Comparison of ENCODE assay signal across 8 cellular contexts in the genomic region with DNA sequence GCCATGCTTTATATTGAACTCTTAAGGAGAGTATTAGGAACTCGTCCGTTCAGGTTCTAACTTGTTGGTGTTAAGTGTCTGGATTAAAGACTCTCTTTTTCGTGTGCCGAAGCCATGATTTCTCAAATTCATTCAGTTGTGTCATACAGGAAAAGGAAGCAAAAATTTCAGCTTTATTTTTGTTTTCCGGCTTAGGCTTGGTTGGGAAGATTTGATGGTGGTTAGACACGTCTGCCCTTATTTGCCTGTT. TPM values are rescaled to one million over a fixed set of nuclear protein-coding genes. Genes with fewer than 3 reads are reported as not detected.
DNase-seq lines count a peak whose midpoint lies in the region; ATAC-seq and TF ChIP-seq lines count a peak whose summit lies in the region.

No MANE protein-coding gene starts in this region.

- no peak for DNase-seq in CD8-positive, alpha-beta T cell
- DNase-seq in IMR-90, result peak; percentile 20
- peak; percentile 50 for DNase-seq in mammary epithelial cell
- no peak for DNase-seq in omental fat pad (ENCODE audit: low spot score)
- no peak for DNase-seq in COR-L47 (lab: John Stamatoyannopoulos, UW)

- H3K36me3 ChIP-seq in CD8-positive, alpha-beta T cell (ENCODE audit: insufficient read depth, low read length), result peaks cover 5% of the 10 kb centered on the region
- H3K36me3 ChIP-seq in IMR-90 (ENCODE audit: control insufficient read depth, insufficient read depth, low read length) (peaks cover 26% of the 10 kb centered on the region), mammary epithelial cell (ENCODE audit: insufficient read depth, low read length) (peaks cover 3% of the 10 kb centered on the region), mesodermal cell (ENCODE audit: control insufficient read depth, insufficient read depth, low read length) (peaks cover 28% of the 10 kb centered on the region)

- peaks cover 50% of the 10 kb centered on the region for H3K4me1 Mint-ChIP-seq in CD8-positive, alpha-beta T cell (ENCODE audit: low read depth)

- no peak overlapping the region for H2AFZ ChIP-seq in IMR-90 (replicated peaks; ENCODE audit: low read length, poor library complexity)
- no peak overlapping the region for H2AFZ ChIP-seq in mammary epithelial cell (ENCODE audit: low read depth, low read length)

- no peak for TF ChIP-seq CTCF in CD8-positive, alpha-beta T cell (IDR thresholded peaks at IDR 0.05)
- no peak for TF ChIP-seq CTCF in IMR-90 (conservative IDR thresholded peaks at IDR 0.05; ENCODE audit: low read depth, low read length)
- no peak for TF ChIP-seq CTCF in mammary epithelial cell (conservative IDR thresholded peaks at IDR 0.05 in 1 of 2, IDR thresholded peaks at IDR 0.05 in 1 of 2; ENCODE audit: extremely low read depth in 1 of 2, insufficient read depth in 1 of 2, low read depth in 1 of 2, low read length in 2 of 2)
- TF ChIP-seq CTCF in omental fat pad (IDR thresholded peaks at IDR 0.05), result no peak

- no peak overlapping the region for H4K91ac ChIP-seq in IMR-90 (ENCODE audit: insufficient read depth, low read depth, low read length)

- peak overlapping the region; percentile 93; the same call in 1 of the 2 replicates for H3K9ac ChIP-seq in IMR-90 (ENCODE audit: low read depth, low read length)
- peak overlapping the region; percentile 86 for H3K9ac ChIP-seq in mammary epithelial cell (ENCODE audit: insufficient read depth, low read length)

- H2BK5ac ChIP-seq in IMR-90 (ENCODE audit: low read depth, low read length, poor library complexity, severe bottlenecking), result peak overlapping the region; percentile 51

- H3K56ac ChIP-seq in IMR-90 (ENCODE audit: extremely low read depth, insufficient read depth, low read length), result peak overlapping the region; percentile 64; the same call in 1 of the 2 replicates

- H3K14ac ChIP-seq in IMR-90 (replicated peaks; ENCODE audit: low read depth, low read length), result peak overlapping the region; percentile 4

- H3K36me3 Mint-ChIP-seq in CD8-positive, alpha-beta T cell, result peaks cover 23% of the 10 kb centered on the region

- peak; percentile 7 for ATAC-seq in CD8-positive, alpha-beta T cell
- ATAC-seq in IMR-90 (ENCODE audit: low read depth), result no peak
- ATAC-seq in omental fat pad (ENCODE audit: low FRiP score), result no peak
- ATAC-seq in HG02938 (IDR thresholded peaks at IDR 0.05; ENCODE audit: unreplicated experiment), result no peak
- ATAC-seq in HG02588 (IDR thresholded peaks at IDR 0.05; ENCODE audit: unreplicated experiment), result no peak

- peak overlapping the region; percentile 73; the same call in 1 of the 2 replicates for H3K23ac ChIP-seq in IMR-90 (ENCODE audit: low read depth, low read length)

- H2BK20ac ChIP-seq in IMR-90 (ENCODE audit: low read depth, low read length), result no peak overlapping the region

- H3K9me1 ChIP-seq in IMR-90 (ENCODE audit: insufficient read depth, low read length), result peaks cover 16% of the 10 kb centered on the region

- no peak overlapping the region for H4K5ac ChIP-seq in IMR-90 (ENCODE audit: low read depth, low read length)

- peak overlapping the region; percentile 65 for H3K27ac ChIP-seq in CD8-positive, alpha-beta T cell (ENCODE audit: low read depth, low read length)
- H3K27ac ChIP-seq in IMR-90 (ENCODE audit: insufficient read depth, low read length) (0 out of 2 replicates have a peak overlapping the region, but pooled peaks have one; percentile 3), mammary epithelial cell (ENCODE audit: insufficient read depth, low read depth, low read length) (peak overlapping the region; percentile 73), mesodermal cell (ENCODE audit: low read depth, low read length, severe bottlenecking) (peak overlapping the region; percentile 3)

- intact Hi-C loops in CD8-positive, alpha-beta T cell (cut with DNase I, micrococcal nuclease), result loop anchor here (1.0 to 10.0 kb wide), 8 partner anchors 31 to 271 kb away; a partner anchor contains a TSS
- intact Hi-C loops in IMR-90 (cut with micrococcal nuclease) (loop anchor here (2.0 kb wide), 1 partner anchor 161 kb away; no protein-coding TSS in a partner anchor), mammary epithelial cell (cut with micrococcal nuclease) (loop anchor here (2.0 kb wide), 1 partner anchor 15 kb away; no protein-coding TSS in a partner anchor)

- BruUV-seq in IMR-90 (replicated peaks; lab: Mats Ljungman, UMichigan), result no TSS peak
- BruUV-seq in mammary epithelial cell (replicated peaks; lab: Mats Ljungman, UMichigan), result no TSS peak

- no CpG with 5 or more reads among the region's 6 CpGs for WGBS in IMR-90 (ENCODE audit: extremely low coverage in 2 of 2, insufficient read length in 1 of 2), 2 experiments
- WGBS in mammary epithelial cell (ENCODE audit: low coverage, missing lambda C conversion rate), result 0% methylated on average over 6 of the region's 6 CpGs
- 10 to 22% methylated on average over 2 to 3 of the region's 6 CpGs for WGBS in mesodermal cell (ENCODE audit: insufficient coverage in 2 of 2), 2 experiments

- POLR2A ChIA-PET in CD8-positive, alpha-beta T cell (lab: Charles Lee), result interaction anchor here (1.1 to 2.5 kb wide), 4 partner anchors 31 to 375 kb away, joined by 3 to 10 read pairs (median 4); a partner anchor contains a TSS
- POLR2A ChIA-PET in IMR-90 (lab: Charles Lee; ENCODE audit: unreplicated experiment), result interaction anchor here (0.6 to 0.7 kb wide), 2 partner anchors 12 to 16 kb away, joined by 3 read pairs; no protein-coding TSS in a partner anchor

- no peak overlapping the region for H4K8ac ChIP-seq in IMR-90 (ENCODE audit: low read depth in 2 of 2, low read length in 2 of 2)

- peak overlapping the region; percentile 95 for H3K4me3 Mint-ChIP-seq in CD8-positive, alpha-beta T cell

- in situ Hi-C loops in IMR-90 (cut with MboI; ENCODE audit: low sequenced_read_pairs), result no loop called here
- in situ Hi-C loops in mammary epithelial cell (cut with MboI; ENCODE audit: low sequenced_read_pairs in 2 of 2), result no loop called here

- no peaks in the 10 kb centered on the region for H3K27me3 ChIP-seq in CD8-positive, alpha-beta T cell (ENCODE audit: insufficient read depth, low read length)
- H3K27me3 ChIP-seq in IMR-90 (ENCODE audit: control insufficient read depth, insufficient read depth, low read length), result no peaks in the 10 kb centered on the region
- no peaks in the 10 kb centered on the region for H3K27me3 ChIP-seq in mammary epithelial cell (ENCODE audit: insufficient read depth, low read length)

- TF ChIP-seq POLR2A in IMR-90 (IDR thresholded peaks at IDR 0.05; ENCODE audit: low read depth, low read length), result no peak

- no peak for TF ChIP-seq RAD21 in IMR-90 (IDR thresholded peaks at IDR 0.05; ENCODE audit: low read length)

- peaks cover 6 to 59% of the 10 kb centered on the region in 2 experiments; a peak in 3 of 4 replicates for H3K79me1 ChIP-seq in IMR-90 (ENCODE audit: low read depth in 1 of 2, low read length in 2 of 2)

- no peak overlapping the region for H3K4ac ChIP-seq in IMR-90 (ENCODE audit: low read depth, low read length)

- no peak overlapping the region for H2BK120ac ChIP-seq in IMR-90 (ENCODE audit: low read depth, low read length)

- peak overlapping the region; percentile 62 for H3K4me3 ChIP-seq in CD8-positive, alpha-beta T cell (ENCODE audit: low read depth, low read length)
- H3K4me3 ChIP-seq in IMR-90 (ENCODE audit: insufficient read depth, low read depth, low read length) (peak overlapping the region; percentile 86), mammary epithelial cell (replicated peaks in 1 of 3; ENCODE audit: insufficient read depth in 1 of 3, low read depth in 2 of 3, low read length in 3 of 3) (peak overlapping the region; percentile 65 to 97 (median 85)), mesodermal cell (ENCODE audit: extremely low read depth, insufficient read depth, low read length, poor library complexity, severe bottlenecking) (peak overlapping the region; percentile 62)

- peaks cover 76% of the 10 kb centered on the region for H4K20me1 ChIP-seq in IMR-90 (ENCODE audit: insufficient read depth, low read length)
- H4K20me1 ChIP-seq in mammary epithelial cell (ENCODE audit: insufficient read depth, low read length), result peaks cover 2% of the 10 kb centered on the region

- peak overlapping the region; percentile 14; the same call in 1 of the 2 replicates for H3K18ac ChIP-seq in IMR-90 (ENCODE audit: low read depth, low read length)

- H3K9me3 ChIP-seq in CD8-positive, alpha-beta T cell (ENCODE audit: low read length), result no peaks in the 10 kb centered on the region
- H3K9me3 ChIP-seq in IMR-90 (ENCODE audit: control insufficient read depth, insufficient read depth, low read length) (no peaks in the 10 kb centered on the region), mammary epithelial cell (replicated peaks; ENCODE audit: insufficient read depth, low read length) (no peaks in the 10 kb centered on the region), mesodermal cell (ENCODE audit: control insufficient read depth, low read length) (no peaks in the 10 kb centered on the region)

- no peaks in the 10 kb centered on the region for H3K27me3 Mint-ChIP-seq in CD8-positive, alpha-beta T cell (ENCODE audit: low read depth)

- peaks cover 66% of the 10 kb centered on the region for H3K79me2 ChIP-seq in mammary epithelial cell (ENCODE audit: insufficient read depth, low read length)

- H2BK15ac ChIP-seq in IMR-90 (ENCODE audit: low read depth, low read length), result no peak overlapping the region

- H2AK9ac ChIP-seq in IMR-90 (replicated peaks; ENCODE audit: low read depth, low read length, poor library complexity), result no peak overlapping the region

- no peak overlapping the region for H2AK5ac ChIP-seq in IMR-90 (ENCODE audit: low read depth, low read length)

- CTCF ChIA-PET in CD8-positive, alpha-beta T cell (lab: Charles Lee), result interaction anchor here (0.7 to 1.5 kb wide), 5 partner anchors 8 to 224 kb away, joined by 3 to 7 read pairs (median 3); no protein-coding TSS in a partner anchor
- CTCF ChIA-PET in IMR-90 (lab: Yijun Ruan, JAX), result interaction anchor here (0.7 to 1.0 kb wide), 2 partner anchors 19 to 358 kb away, joined by 3 read pairs; no protein-coding TSS in a partner anchor
- CTCF ChIA-PET in mammary epithelial cell (lab: Charles Lee; ENCODE audit: low non-redundant PET), result no interaction called here

- peaks cover 41% of the 10 kb centered on the region for H3K4me1 ChIP-seq in CD8-positive, alpha-beta T cell (ENCODE audit: insufficient read depth, low read length)
- H3K4me1 ChIP-seq in IMR-90 (ENCODE audit: control insufficient read depth, insufficient read depth, low read length), result peaks cover 14% of the 10 kb centered on the region
- H3K4me1 ChIP-seq in mammary epithelial cell (ENCODE audit: insufficient read depth, low read length), result peaks cover 19% of the 10 kb centered on the region
- peaks cover 7% of the 10 kb centered on the region for H3K4me1 ChIP-seq in mesodermal cell (ENCODE audit: control insufficient read depth, insufficient read depth, low read length, poor library complexity, severe bottlenecking)

- peak overlapping the region; percentile 96 for H3K27ac Mint-ChIP-seq in CD8-positive, alpha-beta T cell

- peak overlapping the region; percentile 84 for H3K4me2 ChIP-seq in IMR-90 (ENCODE audit: low read depth, low read length)
- peak overlapping the region; percentile 91 for H3K4me2 ChIP-seq in mammary epithelial cell (ENCODE audit: insufficient read depth, low read depth, low read length)

- dilution Hi-C loops in IMR-90 (cut with HindIII; ENCODE audit: low sequenced_read_pairs, unreplicated experiment) (no loop called here), mammary epithelial cell (cut with HindIII; ENCODE audit: low sequenced_read_pairs) (no loop called here)

- H3K9me3 Mint-ChIP-seq in CD8-positive, alpha-beta T cell, result no peaks in the 10 kb centered on the region

RNA-seq across cellular contexts. Expression of a gene that starts 0.9 kb away (rescaled TPM):
- total RNA-seq in CD8-positive, alpha-beta T cell, result 10 to 100 TPM; 24.3 TPM
- total RNA-seq in IMR-90 (2012; rRNA removed), result 45.2 and 46.9 TPM in 2 replicates
- polyA plus RNA-seq in IMR-90 (2012; rRNA removed), result 35.6 and 36.3 TPM in 2 replicates
- polyA plus RNA-seq in IMR-90 (2012; cell fraction: cytosol; rRNA removed), result 34.5 and 45.2 TPM in 2 replicates
- 30.4 and 42.4 TPM in 2 replicates for polyA plus RNA-seq in IMR-90 (2012; cell fraction: nucleus; rRNA removed; ENCODE audit: low replicate concordance)
- total RNA-seq in mammary epithelial cell, result 10 to 100 TPM; 77.0 to 78.7 TPM
- polyA plus RNA-seq in mammary epithelial cell, result 54.8 TPM
- 106 TPM for polyA minus RNA-seq in mammary epithelial cell
- polyA plus RNA-seq in mesodermal cell (2013, experiment 1 of 2), result 20.9 TPM
- polyA plus RNA-seq in mesodermal cell (2013, experiment 2 of 2), result 19.1 TPM
- total RNA-seq in omental fat pad, result 10 to 100 TPM; 29.9 to 56.3 (median 45.4) TPM

RNA-seq across cellular contexts. Expression of a gene that starts 30.7 kb away (rescaled TPM):
- 10 to 100 TPM; 18.7 to 19.4 TPM for total RNA-seq in CD8-positive, alpha-beta T cell
- total RNA-seq in IMR-90 (2012; rRNA removed) (113 and 119 TPM in 2 replicates), mammary epithelial cell (100 to 1,000 TPM; 122 to 150 TPM), omental fat pad (100 to 1,000 TPM; 102 to 131 (median 113) TPM)
- polyA plus RNA-seq in IMR-90 (2012; rRNA removed) (189 and 191 TPM in 2 replicates), mammary epithelial cell (157 TPM)
- 217 and 218 TPM in 2 replicates for polyA plus RNA-seq in IMR-90 (2012; cell fraction: cytosol; rRNA removed)
- polyA plus RNA-seq in IMR-90 (2012; cell fraction: nucleus; rRNA removed; ENCODE audit: low replicate concordance), result 189 and 198 TPM in 2 replicates
- 115 TPM for polyA minus RNA-seq in mammary epithelial cell
- polyA plus RNA-seq in mesodermal cell (2013, experiment 1 of 2), result 103 TPM
- polyA plus RNA-seq in mesodermal cell (2013, experiment 2 of 2), result 100 TPM

RNA-seq across cellular contexts. Expression of a gene that starts 34.5 kb away (rescaled TPM):
- not detected for total RNA-seq in CD8-positive, alpha-beta T cell
- total RNA-seq in IMR-90 (2012; rRNA removed) (not detected in 2 replicates), mammary epithelial cell (not detected), omental fat pad (not detected)
- polyA plus RNA-seq in IMR-90 (2012; rRNA removed) (0.05 TPM in 1 of 2 replicates, not detected in the other), mammary epithelial cell (not detected)
- not detected in 2 replicates for polyA plus RNA-seq in IMR-90 (2012; cell fraction: cytosol; rRNA removed)
- polyA plus RNA-seq in IMR-90 (2012; cell fraction: nucleus; rRNA removed; ENCODE audit: low replicate concordance), result not detected in 2 replicates
- polyA minus RNA-seq in mammary epithelial cell, result not detected
- not detected for polyA plus RNA-seq in mesodermal cell (2013, experiment 1 of 2)
- not detected for polyA plus RNA-seq in mesodermal cell (2013, experiment 2 of 2)

Comparison
In these comparisons a context has a peak if more than half of its experiments do, and no peak if none do; other contexts are left out.
1. DNase-seq: peak in IMR-90 (single experiment) and mammary epithelial cell (single experiment); none in CD8-positive, alpha-beta T cell (0 of 7), omental fat pad (single experiment) and COR-L47 (single experiment).
2. H3K27ac ChIP-seq: peak in every context shown above with its lines; median percentile 73 in mammary epithelial cell; 65 in CD8-positive, alpha-beta T cell; 3 in IMR-90; 3 in mesodermal cell.
3. Peak in every context shown above with its lines, with median percentiles within 50 percentile points of each other: H3K4me3 ChIP-seq.